10 cellular contexts compared by ENCODE assay signal in the genomic region with DNA sequence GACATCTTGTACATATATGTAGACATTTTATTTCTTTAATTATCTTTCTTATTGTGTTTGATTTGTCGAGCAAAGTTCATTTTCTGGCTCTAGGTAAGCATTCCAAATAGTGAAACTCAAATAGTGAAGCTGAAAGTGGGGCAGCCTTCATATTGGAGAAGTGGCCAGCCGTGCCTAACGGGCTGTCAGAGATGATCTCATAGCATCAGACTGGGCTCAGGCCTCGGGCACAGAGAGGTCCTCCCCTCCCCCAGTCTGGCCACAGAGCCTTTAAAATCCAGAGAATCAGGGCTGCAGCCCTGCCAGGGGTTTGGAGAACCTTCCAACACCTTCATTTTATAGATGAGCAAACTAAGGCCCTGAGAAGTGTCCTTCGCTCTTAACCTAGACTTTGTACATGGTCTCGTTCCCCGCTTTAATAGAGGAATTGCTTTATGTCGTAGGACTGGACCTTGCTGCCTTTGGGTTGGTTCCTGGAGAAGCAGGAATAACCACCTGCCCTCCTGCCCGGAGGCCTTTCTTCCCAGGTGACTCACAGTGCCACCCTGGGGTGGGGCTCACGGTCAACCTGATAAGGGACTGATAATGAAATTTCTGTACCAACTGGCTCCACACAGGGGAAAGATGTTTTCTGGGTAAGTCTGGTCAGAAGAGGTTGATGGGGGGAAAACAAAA. TPM values are rescaled to one million over a fixed set of nuclear protein-coding genes. Genes with fewer than 3 reads are reported as not detected.
DNase-seq lines count a peak whose midpoint lies in the region; ATAC-seq and TF ChIP-seq lines count a peak whose summit lies in the region.
"Had no signal": no experiment of that assay in that cellular context is flagged by ENCODE, and none has a peak within 500 bp of the region (broad histone marks: within the 10 kb centered on the region; RNA-seq: fewer than 3 reads in every experiment).

No MANE protein-coding gene starts in this region.

- H3K4me3 Mint-ChIP-seq in osteocyte (ENCODE audit: unreplicated experiment) = no peak overlapping the region
- H3K4me3 Mint-ChIP-seq: central memory CD8-positive, alpha-beta T cell had no signal

- peaks cover 6% of the 10 kb centered on the region for H3K4me1 Mint-ChIP-seq in osteocyte (ENCODE audit: unreplicated experiment)
- H3K4me1 Mint-ChIP-seq: central memory CD8-positive, alpha-beta T cell had no signal

- peaks cover 0 to 19% (median 16%) of the 10 kb centered on the region in 5 donors for H3K36me3 ChIP-seq in subcutaneous abdominal adipose tissue (ENCODE audit: control insufficient read depth in 5 of 5, insufficient read depth in 5 of 5, low read length in 5 of 5)

- H3K27ac ChIP-seq in subcutaneous abdominal adipose tissue (ENCODE audit: low read depth, low read length) = peak overlapping the region; percentile 89

- H3K27ac Mint-ChIP-seq in osteocyte (ENCODE audit: unreplicated experiment) = no peak overlapping the region

- no peak for TF ChIP-seq CTCF in osteocyte (IDR thresholded peaks at IDR 0.05)

- H3K27me3 Mint-ChIP-seq in osteocyte (ENCODE audit: unreplicated experiment) = no peaks in the 10 kb centered on the region

- peak overlapping the region; percentile 4 to 70 (median 25) for H3K9ac ChIP-seq in subcutaneous abdominal adipose tissue (ENCODE audit: low read length in 5 of 5)

- peak; percentile 42 for ATAC-seq in left lobe of liver
- no peak for ATAC-seq in GM18907 (IDR thresholded peaks at IDR 0.05; ENCODE audit: unreplicated experiment)

- no peak overlapping the region for H3K4me3 ChIP-seq in subcutaneous abdominal adipose tissue (ENCODE audit: low read depth in 1 of 5, low read length in 5 of 5)

- no peaks in the 10 kb centered on the region for H3K36me3 Mint-ChIP-seq in osteocyte (ENCODE audit: unreplicated experiment)

- no peaks in the 10 kb centered on the region for H3K9me3 ChIP-seq in subcutaneous abdominal adipose tissue (ENCODE audit: control insufficient read depth in 5 of 5, low read length in 5 of 5)

- H3K27me3 ChIP-seq in subcutaneous abdominal adipose tissue (ENCODE audit: control insufficient read depth in 5 of 5, insufficient read depth in 4 of 5, low read length in 5 of 5) = no peaks in the 10 kb centered on the region

- peaks cover 31 to 94% (median 89%) of the 10 kb centered on the region in 5 donors for H3K4me1 ChIP-seq in subcutaneous abdominal adipose tissue (ENCODE audit: control insufficient read depth in 5 of 5, insufficient read depth in 5 of 5, low read length in 5 of 5)

- H3K9me3 Mint-ChIP-seq in osteocyte (ENCODE audit: unreplicated experiment) = no peaks in the 10 kb centered on the region
- H3K9me3 Mint-ChIP-seq: central memory CD8-positive, alpha-beta T cell had no signal

- DNase-seq in LoVo (ENCODE audit: low spot score) (peak; percentile 87), amygdala (lab: John Stamatoyannopoulos, UW) (peak in 35 of 56 donors; percentile 11 to 77 (median 52)), left lobe of liver (ENCODE audit: low spot score) (no peak), T-helper 9 cell (no peak), DMS 273 treated with DMSO at 0.1 percent for 48 hours (lab: John Stamatoyannopoulos, UW) (no peak), osteocyte (ENCODE audit: extremely low spot score, unreplicated experiment) (no peak)
- DNase-seq: MM.1S had no signal

RNA-seq across cellular contexts. Expression of gene TSPAN15, which starts 7.3 kb away (rescaled TPM):
- total RNA-seq in left lobe of liver = 3.8 TPM
- 0.94 TPM in 1 of 2 replicates, not detected in the other for total RNA-seq in osteocyte

RNA-seq across cellular contexts. Expression of gene TACR2, which starts 41.8 kb away (rescaled TPM):
- total RNA-seq in left lobe of liver (not detected), osteocyte (not detected in 2 replicates)

Comparison
In these comparisons a context has a peak if more than half of its experiments do, and no peak if none do; other contexts are left out.
1. DNase-seq: peak in LoVo (single experiment) and amygdala (35 of 56); none in left lobe of liver (single experiment), T-helper 9 cell (single experiment), DMS 273 treated with DMSO at 0.1 percent for 48 hours (single experiment) and osteocyte (single experiment).